Comparison of ENCODE assay signal across 9 cellular contexts in genomic region chr12:26524862-26525465, GRCh38.
DNase-seq lines count a peak whose midpoint lies in the region; ATAC-seq and TF ChIP-seq lines count a peak whose summit lies in the region.
"Had no signal": no experiment of that assay in that cellular context is flagged by ENCODE, and none has a peak within 500 bp of the region (broad histone marks: within the 10 kb centered on the region; RNA-seq: fewer than 3 reads in every experiment).

No MANE protein-coding gene starts in this region.

- CTCF ChIA-PET in MCF 10A (lab: Yijun Ruan, JAX) = interaction anchor here (0.6 to 1.2 kb wide), 4 partner anchors 12 to 425 kb away, joined by 3 read pairs; no protein-coding TSS in a partner anchor

- H3K4me1 Mint-ChIP-seq in MCF 10A (ENCODE audit: insufficient read depth, unreplicated experiment) = peaks cover 12% of the 10 kb centered on the region
- H3K4me1 Mint-ChIP-seq in naive B cell = peaks cover 11 to 15% (median 13%) of the 10 kb centered on the region in 3 donors

- POLR2A ChIA-PET in MCF 10A (lab: Yijun Ruan, JAX) = interaction anchor here (2.5 to 4.6 kb wide), 2 partner anchors 30 to 403 kb away, joined by 7 to 60 read pairs; no protein-coding TSS in a partner anchor

- intact Hi-C loops in MCF 10A (cut with micrococcal nuclease) = loop anchor here (2.0 kb wide), 2 partner anchors 90 to 402 kb away; no protein-coding TSS in a partner anchor

- H3K36me3 Mint-ChIP-seq in MCF 10A (ENCODE audit: insufficient read depth, unreplicated experiment) (peaks cover 5% of the 10 kb centered on the region), naive B cell (peaks cover 30 to 32% of the 10 kb centered on the region in 2 donors)

- H3K9me3 Mint-ChIP-seq in MCF 10A (ENCODE audit: unreplicated experiment) (peaks cover 16% of the 10 kb centered on the region), naive B cell (peaks cover 9 to 28% (median 16%) of the 10 kb centered on the region in 7 donors)

- H3K27me3 Mint-ChIP-seq in MCF 10A (ENCODE audit: insufficient read depth, unreplicated experiment) (no peaks in the 10 kb centered on the region), naive B cell (no peaks in the 10 kb centered on the region)
- H3K27me3 Mint-ChIP-seq: dendritic cell treated with granulocyte-macrophage colony-stimulating factor and Interleukin-4, amounts not matched to agents 40 ng/mL and 50 ng/mL, for 4 days had no signal

- peak; percentile 47 for TF ChIP-seq CTCF in MCF 10A (IDR thresholded peaks at IDR 0.05; ENCODE audit: unreplicated experiment)

- ATAC-seq in naive B cell (ENCODE audit: low read depth in 2 of 2) (no peak), GM19023 (IDR thresholded peaks at IDR 0.05; ENCODE audit: unreplicated experiment) (no peak)

- DNase-seq in DMS53 (lab: John Stamatoyannopoulos, UW) (peak; percentile 59), KG1 (lab: John Stamatoyannopoulos, UW) (peak; percentile 44), MCF 10A (ENCODE audit: unreplicated experiment) (peak; percentile 38), naive B cell (peak; percentile 18), GDM1 (lab: John Stamatoyannopoulos, UW) (no peak), COR-L47 (lab: John Stamatoyannopoulos, UW) (no peak), DMS153 treated with DMSO at 0.1 percent for 48 hours (lab: John Stamatoyannopoulos, UW; ENCODE audit: unreplicated experiment) (no peak)

- H3K4me3 Mint-ChIP-seq in MCF 10A (ENCODE audit: unreplicated experiment) (no peak overlapping the region), naive B cell (no peak overlapping the region)
- H3K4me3 Mint-ChIP-seq: dendritic cell treated with granulocyte-macrophage colony-stimulating factor and Interleukin-4, amounts not matched to agents 40 ng/mL and 50 ng/mL, for 4 days had no signal

- H3K27ac Mint-ChIP-seq in MCF 10A (ENCODE audit: low read depth, unreplicated experiment) (no peak overlapping the region), naive B cell (no peak overlapping the region)
- H3K27ac Mint-ChIP-seq: dendritic cell treated with granulocyte-macrophage colony-stimulating factor and Interleukin-4, amounts not matched to agents 40 ng/mL and 50 ng/mL, for 4 days had no signal

- BruUV-seq in MCF 10A (replicated peaks; lab: Mats Ljungman, UMichigan) = no TSS peak

Comparison
In these comparisons a context has a peak if more than half of its experiments do, and no peak if none do; other contexts are left out.
1. DNase-seq: peak in DMS53 (single experiment), KG1 (single experiment), MCF 10A (single experiment) and naive B cell (single experiment); none in GDM1 (single experiment), COR-L47 (single experiment) and DMS153 treated with DMSO at 0.1 percent for 48 hours (single experiment).